In genomic region chr11:76380161-76380976, GRCh38 we compare ENCODE assay signal across 8 cellular contexts. TPM values are rescaled to one million over a fixed set of nuclear protein-coding genes. Genes with fewer than 3 reads are reported as not detected.
DNase-seq lines count a peak whose midpoint lies in the region; ATAC-seq, FAIRE-seq and TF ChIP-seq lines count a peak whose summit lies in the region.

No MANE protein-coding gene starts in this region.

- TF ChIP-seq RAD21 in HepG2 (CRISPR knock-in tag; IDR thresholded peaks at IDR 0.05) = no peak

- H3K4me1 ChIP-seq in HepG2 (ENCODE audit: insufficient read depth, low read length) = peaks cover 48% of the 10 kb centered on the region

- intact Hi-C loops in HepG2 (cut with micrococcal nuclease; ENCODE audit: unreplicated experiment) = loop anchor here (2.0 to 5.0 kb wide), 2 partner anchors 64 to 143 kb away; partner anchors contain the start of gene EMSY

- H3K27me3 ChIP-seq in WERI-Rb-1 (ENCODE audit: insufficient read depth, low read depth, severe bottlenecking) (no peaks in the 10 kb centered on the region), HepG2 (ENCODE audit: control insufficient read depth in 1 of 2, insufficient read depth in 2 of 2, low read length in 2 of 2) (no peaks in the 10 kb centered on the region; a peak in 1 of 5 replicates)

- BruUV-seq in HepG2 (replicated peaks; lab: Mats Ljungman, UMichigan) = no TSS peak

- POLR2A ChIA-PET in HepG2 (lab: Yijun Ruan, JAX) = no interaction called here

- in situ Hi-C loops in HepG2 (cut with HindIII; ENCODE audit: extremely low pct_ligation_motif_present, low pct_unique_long_range_greater_than_20kb) = no loop called here

- peaks cover 62% of the 10 kb centered on the region for H3K79me2 ChIP-seq in HepG2 (ENCODE audit: insufficient read depth, low read length)

- H3K4me2 ChIP-seq in HepG2 (ENCODE audit: low read depth, low read length) = peak overlapping the region; percentile 95

- no peak for FAIRE-seq in HepG2 (lab: Jason Lieb, UNC)

- H3K9me3 ChIP-seq in WERI-Rb-1 (ENCODE audit: severe bottlenecking) (no peaks in the 10 kb centered on the region), HepG2 (ENCODE audit: low read length) (no peaks in the 10 kb centered on the region)

- TF ChIP-seq POLR2A in GM19099 (IDR thresholded peaks at IDR 0.05; ENCODE audit: extremely low read depth, insufficient read length, low read depth) (peak; percentile 23), HepG2 (IDR thresholded peaks at IDR 0.05; ENCODE audit: insufficient read depth in 1 of 2, low read depth in 2 of 2, low read length in 2 of 2) (no peak)

- H4K20me1 ChIP-seq in HepG2 (ENCODE audit: insufficient read depth, low read length) = peaks cover 12% of the 10 kb centered on the region; the same call in 1 of the 2 replicates

- H3K9ac ChIP-seq in HepG2 (ENCODE audit: insufficient read depth, low read depth, low read length) = peak overlapping the region; percentile 81

- H3K27ac ChIP-seq in WERI-Rb-1 (peak overlapping the region; percentile 87), HepG2 (ENCODE audit: extremely low read length, insufficient read depth, low read length) (peak overlapping the region; percentile 65)

- H2AFZ ChIP-seq in HepG2 (ENCODE audit: low read length) = no peak overlapping the region

- DNase-seq in AG08395 (ENCODE audit: low spot score) (peak; percentile 13), WERI-Rb-1 (no peak), cardiac fibroblast (ENCODE audit: low read depth in 2 of 2) (peak; percentile 10 to 23), HepG2 (ENCODE audit: low spot score) (no peak)
- DNase-seq in stimulated activated CD4-positive, alpha-beta T cell treated with anti-CD3 and anti-CD28 coated beads, Interleukin-4, amount 100 ng/mL, for 4 hours = peak; percentile 43 to 51

- ATAC-seq in HG03558 (IDR thresholded peaks at IDR 0.05; ENCODE audit: extremely low read depth, unreplicated experiment) = peak; percentile 9
- ATAC-seq in HepG2 = peak; percentile 36
- ATAC-seq in GM21723 (IDR thresholded peaks at IDR 0.05; ENCODE audit: unreplicated experiment) = no peak

- H3K4me3 ChIP-seq in WERI-Rb-1 (ENCODE audit: low read depth, low read length) = peak overlapping the region; percentile 65
- peak overlapping the region; percentile 76 to 81 for H3K4me3 ChIP-seq in cardiac fibroblast (replicated peaks in 1 of 2; ENCODE audit: low read depth in 2 of 2, low read length in 2 of 2)
- H3K4me3 ChIP-seq in HepG2 (replicated peaks in 1 of 3; ENCODE audit: insufficient read depth in 1 of 3, low read depth in 2 of 3, low read length in 3 of 3) = peak overlapping the region; percentile 67 to 85 (median 70)

- no peak for TF ChIP-seq EP300 in HepG2 (IDR thresholded peaks at IDR 0.05; ENCODE audit: low read depth in 2 of 2, low read length in 2 of 2)
- no peak for TF ChIP-seq EP300 in HepG2 (CRISPR knock-in tag; IDR thresholded peaks at IDR 0.05; ENCODE audit: borderline replicate concordance)

- under 1% methylated on average over 20 of the region's 84 CpGs for WGBS in HepG2 (ENCODE audit: low lambda C conversion rate)

- TF ChIP-seq CTCF in WERI-Rb-1 (IDR thresholded peaks at IDR 0.05; ENCODE audit: low read depth, low read length) = no peak
- TF ChIP-seq CTCF in cardiac fibroblast (IDR thresholded peaks at IDR 0.05; ENCODE audit: low read depth, low read length) = no peak
- no peak for TF ChIP-seq CTCF in HepG2 (CRISPR knock-in tag; IDR thresholded peaks at IDR 0.05)

- CTCF ChIA-PET in HepG2 (lab: Yijun Ruan, JAX; ENCODE audit: low intra/inter-chr PET ratio, low total read pairs) = no interaction called here

- H3K36me3 ChIP-seq in WERI-Rb-1 (peaks cover 7% of the 10 kb centered on the region), HepG2 (replicated peaks in 1 of 2; ENCODE audit: control insufficient read depth in 1 of 2, insufficient read depth in 2 of 2, low read length in 2 of 2) (no peaks in the 10 kb centered on the region)

TF ChIP-seq in HepG2, 621 proteins besides CTCF, POLR2A, EP300 and RAD21 (continues in another document):
- TF ChIP-seq ERF (CRISPR knock-in tag; IDR thresholded peaks at IDR 0.05) (peak; percentile 4; the same call in 1 of the 2 replicates), ZNF777 (CRISPR knock-in tag; IDR thresholded peaks at IDR 0.05) (peak; percentile 94), ZSCAN29 (CRISPR knock-in tag; conservative IDR thresholded peaks at IDR 0.05) (no peak), FUBP1 (CRISPR knock-in tag; IDR thresholded peaks at IDR 0.05; ENCODE audit: borderline replicate concordance) (no peak), ZNF567 (CRISPR knock-in tag; IDR thresholded peaks at IDR 0.05; ENCODE audit: borderline replicate concordance) (no peak), ZNF556 (CRISPR knock-in tag; IDR thresholded peaks at IDR 0.05; ENCODE audit: borderline replicate concordance) (0 out of 2 replicates have a peak, but pooled peaks have one; percentile 19), GFI1 (CRISPR knock-in tag; IDR thresholded peaks at IDR 0.05; ENCODE audit: borderline replicate concordance) (no peak), SMC3 (IDR thresholded peaks at IDR 0.05; ENCODE audit: low read length) (no peak), ZNF816 (CRISPR knock-in tag; IDR thresholded peaks at IDR 0.05; ENCODE audit: borderline replicate concordance) (peak; percentile 49; the same call in 1 of the 2 replicates)

RNA-seq across cellular contexts. Expression of gene THAP12, which starts 0.6 kb away (rescaled TPM):
- 51.3 and 74.3 TPM in 2 replicates for total RNA-seq in HepG2 (2016; rRNA removed; fragmentation: Illumina TruSeq; extraction: Trizol)
- total RNA-seq in HepG2 (2016; cell fraction: cytosol; rRNA removed; fragmentation: Illumina TruSeq; extraction: Trizol; ENCODE audit: low read depth) = 12.1 and 16.8 TPM in 2 replicates
- total RNA-seq in HepG2 (2016; cell fraction: insoluble cytoplasmic fraction; rRNA removed; fragmentation: Illumina TruSeq; extraction: Trizol) = 50.5 and 71.4 TPM in 2 replicates
- total RNA-seq in HepG2 (2016; cell fraction: membrane; rRNA removed; fragmentation: Illumina TruSeq; extraction: Trizol) = 60.5 and 71.9 TPM in 2 replicates
- total RNA-seq in HepG2 (2016; cell fraction: nucleus; rRNA removed; fragmentation: Illumina TruSeq; extraction: Trizol) = 32.5 and 35.7 TPM in 2 replicates
- polyA plus RNA-seq in HepG2 (2011; rRNA removed) = 14.8 and 18.8 TPM in 2 replicates
- 7.0 and 12.9 TPM in 2 replicates for polyA plus RNA-seq in HepG2 (2011; cell fraction: cytosol; rRNA removed)
- 4.3 and 5.7 TPM in 2 replicates for polyA plus RNA-seq in HepG2 (2011; cell fraction: nucleus; rRNA removed)
- 21.7 and 26.2 TPM in 2 replicates for polyA plus RNA-seq in HepG2 (2012)
- 14.2 and 14.3 TPM in 2 replicates for polyA plus RNA-seq in HepG2 (2016; cell fraction: cytosol; fragmentation: Illumina TruSeq; extraction: Trizol; ENCODE audit: low read depth)
- 60.0 and 64.8 TPM in 2 replicates for polyA plus RNA-seq in HepG2 (2016; cell fraction: insoluble cytoplasmic fraction; fragmentation: Illumina TruSeq; extraction: Trizol; ENCODE audit: low read depth)
- 44.9 and 48.1 TPM in 2 replicates for polyA plus RNA-seq in HepG2 (2016; cell fraction: membrane; fragmentation: Illumina TruSeq; extraction: Trizol; ENCODE audit: low read depth)
- polyA plus RNA-seq in HepG2 (2016; cell fraction: nucleus; fragmentation: Illumina TruSeq; extraction: Trizol; ENCODE audit: insufficient read depth, low read depth) = 36.4 and 40.3 TPM in 2 replicates
- polyA minus RNA-seq in HepG2 (2011; rRNA and poly(A)+ RNA removed; ENCODE audit: low replicate concordance) = 6.1 and 17.9 TPM in 2 replicates
- polyA minus RNA-seq in HepG2 (2011; cell fraction: cytosol; rRNA and poly(A)+ RNA removed) = 11.9 and 17.2 TPM in 2 replicates
- polyA minus RNA-seq in HepG2 (2011; cell fraction: nucleus; rRNA and poly(A)+ RNA removed) = 28.1 and 31.5 TPM in 2 replicates

RNA-seq across cellular contexts. Expression of gene GVQW3, which starts 0.8 kb away (rescaled TPM):
- 2.9 and 5.6 TPM in 2 replicates for total RNA-seq in HepG2 (2016; rRNA removed; fragmentation: Illumina TruSeq; extraction: Trizol)
- 1.2 and 1.4 TPM in 2 replicates for total RNA-seq in HepG2 (2016; cell fraction: cytosol; rRNA removed; fragmentation: Illumina TruSeq; extraction: Trizol; ENCODE audit: low read depth)
- 4.0 and 4.7 TPM in 2 replicates for total RNA-seq in HepG2 (2016; cell fraction: insoluble cytoplasmic fraction; rRNA removed; fragmentation: Illumina TruSeq; extraction: Trizol)
- total RNA-seq in HepG2 (2016; cell fraction: membrane; rRNA removed; fragmentation: Illumina TruSeq; extraction: Trizol) = 2.4 and 3.0 TPM in 2 replicates
- 14.0 and 15.9 TPM in 2 replicates for total RNA-seq in HepG2 (2016; cell fraction: nucleus; rRNA removed; fragmentation: Illumina TruSeq; extraction: Trizol)
- 5.0 and 5.4 TPM in 2 replicates for polyA plus RNA-seq in HepG2 (2011; rRNA removed)
- 2.1 and 2.4 TPM in 2 replicates for polyA plus RNA-seq in HepG2 (2011; cell fraction: cytosol; rRNA removed)
- 8.6 and 13.2 TPM in 2 replicates for polyA plus RNA-seq in HepG2 (2011; cell fraction: nucleus; rRNA removed)
- 2.7 and 4.3 TPM in 2 replicates for polyA plus RNA-seq in HepG2 (2012)
- 0.47 and 0.55 TPM in 2 replicates for polyA plus RNA-seq in HepG2 (2016; cell fraction: cytosol; fragmentation: Illumina TruSeq; extraction: Trizol; ENCODE audit: low read depth)
- 1.3 and 2.2 TPM in 2 replicates for polyA plus RNA-seq in HepG2 (2016; cell fraction: insoluble cytoplasmic fraction; fragmentation: Illumina TruSeq; extraction: Trizol; ENCODE audit: low read depth)
- polyA plus RNA-seq in HepG2 (2016; cell fraction: membrane; fragmentation: Illumina TruSeq; extraction: Trizol; ENCODE audit: low read depth) = 1.2 and 1.4 TPM in 2 replicates
- polyA plus RNA-seq in HepG2 (2016; cell fraction: nucleus; fragmentation: Illumina TruSeq; extraction: Trizol; ENCODE audit: insufficient read depth, low read depth) = 11.5 TPM in 2 replicates
- 5.4 and 9.4 TPM in 2 replicates for polyA minus RNA-seq in HepG2 (2011; rRNA and poly(A)+ RNA removed; ENCODE audit: low replicate concordance)
- polyA minus RNA-seq in HepG2 (2011; cell fraction: cytosol; rRNA and poly(A)+ RNA removed) = 1.5 and 1.7 TPM in 2 replicates
- 13.8 and 16.8 TPM in 2 replicates for polyA minus RNA-seq in HepG2 (2011; cell fraction: nucleus; rRNA and poly(A)+ RNA removed)

Comparison
In these comparisons a context has a peak if more than half of its experiments do, and no peak if none do; other contexts are left out.
1. DNase-seq: peak in AG08395 (single experiment), cardiac fibroblast (2 of 2) and stimulated activated CD4-positive, alpha-beta T cell treated with anti-CD3 and anti-CD28 coated beads, Interleukin-4, amount 100 ng/mL, for 4 hours (2 of 2); none in WERI-Rb-1 (single experiment) and HepG2 (single experiment).
2. Peak in every context shown above with its lines, with median percentiles within 50 percentile points of each other: H3K4me3 ChIP-seq.